11 cellular contexts compared by ENCODE assay signal in genomic region chr2:150234787-150235512, GRCh38.
A peak's percentile ranks its signal among the peaks of the same experiment; 100 is the strongest.
DNase-seq lines count a peak whose midpoint lies in the region; ATAC-seq and TF ChIP-seq lines count a peak whose summit lies in the region.
"Had no signal": no experiment of that assay in that cellular context is flagged by ENCODE, and none has a peak within 500 bp of the region (broad histone marks: within the 10 kb centered on the region; RNA-seq: fewer than 3 reads in every experiment).

No MANE protein-coding gene starts in this region.

- H4K20me1 ChIP-seq in GM23248 (ENCODE audit: insufficient read depth) = no peaks in the 10 kb centered on the region

- H2AFZ ChIP-seq in GM23248 = peak overlapping the region; percentile 58

- H3K27me3 ChIP-seq in GM23248 (replicated peaks; ENCODE audit: insufficient read depth) = no peaks in the 10 kb centered on the region
- H3K27me3 ChIP-seq: ascending aorta, ovary had no signal

- H3K9ac ChIP-seq in GM23248 = peak overlapping the region; percentile 73

- no peaks in the 10 kb centered on the region for H3K9me3 ChIP-seq in GM23248 (ENCODE audit: low read depth)
- H3K9me3 ChIP-seq: ascending aorta, ovary had no signal

- ATAC-seq in GM19351 (IDR thresholded peaks at IDR 0.05; ENCODE audit: unreplicated experiment) (no peak), GM19397 (IDR thresholded peaks at IDR 0.05; ENCODE audit: unreplicated experiment) (no peak)

- peak overlapping the region; percentile 83 for H3K4me2 ChIP-seq in GM23248 (ENCODE audit: unreplicated experiment)

- no peaks in the 10 kb centered on the region for H3K9me2 ChIP-seq in GM23248 (ENCODE audit: insufficient read depth)

- 0 to 1% methylated on average over 7 of the region's 7 CpGs for WGBS in GM23248 (ENCODE audit: low coverage in 1 of 2, low lambda C conversion rate in 2 of 2, missing lambda C conversion rate in 2 of 2), 2 experiments

- H3F3A ChIP-seq in GM23248 (ENCODE audit: insufficient read depth) = peaks cover 23% of the 10 kb centered on the region

- in situ Hi-C loops in GM23248 (cut with MboI) = no loop called here

- no peaks in the 10 kb centered on the region for H3K36me3 ChIP-seq in GM23248 (ENCODE audit: low read depth)
- H3K36me3 ChIP-seq: ascending aorta, ovary had no signal

- H3K4me3 ChIP-seq in GM23248 = peak overlapping the region; percentile 69
- peak overlapping the region; percentile 12 for H3K4me3 ChIP-seq in fibroblast of pulmonary artery (replicated peaks; ENCODE audit: low read depth, low read length)
- peak overlapping the region; percentile 2 for H3K4me3 ChIP-seq in skeletal muscle cell (ENCODE audit: low read depth, low read length)
- H3K4me3 ChIP-seq: ascending aorta, ovary had no signal

- peak overlapping the region; percentile 81 for H3K27ac ChIP-seq in GM23248
- H3K27ac ChIP-seq: ascending aorta, ovary had no signal

- peaks cover 20% of the 10 kb centered on the region for H3K4me1 ChIP-seq in GM23248 (ENCODE audit: insufficient read depth)
- H3K4me1 ChIP-seq: ascending aorta had no signal

- DNase-seq in GM23248 (peak; percentile 96), OCI-M1 (lab: John Stamatoyannopoulos, UW) (peak; percentile 45), fibroblast of pulmonary artery (ENCODE audit: low read depth) (peak; percentile 69), skeletal muscle cell (ENCODE audit: low read depth) (peak; percentile 60), NOMO-1 (lab: John Stamatoyannopoulos, UW; ENCODE audit: unreplicated experiment in 2 of 2) (no peak), OCI-M2 (lab: John Stamatoyannopoulos, UW; ENCODE audit: unreplicated experiment) (no peak)
- DNase-seq: NCI-H524, ovary had no signal

- no peak for TF ChIP-seq CTCF in fibroblast of pulmonary artery (IDR thresholded peaks at IDR 0.05; ENCODE audit: low read length, missing control alignments)

- H3K79me2 ChIP-seq in GM23248 (ENCODE audit: insufficient read depth) = no peaks in the 10 kb centered on the region

Comparison
In these comparisons a context has a peak if more than half of its experiments do, and no peak if none do; other contexts are left out.
1. DNase-seq: peak in GM23248 (single experiment), OCI-M1 (single experiment), fibroblast of pulmonary artery (single experiment) and skeletal muscle cell (single experiment); none in NOMO-1 (0 of 2) and OCI-M2 (single experiment).
2. H3K4me3 ChIP-seq: peak in every context shown above with its lines; median percentile 69 in GM23248; 12 in fibroblast of pulmonary artery; 2 in skeletal muscle cell.